Comparison of ENCODE assay signal across 17 cellular contexts in genomic region chr2:37659723-37660122, GRCh38. TPM values are rescaled to one million over a fixed set of nuclear protein-coding genes. Genes with fewer than 3 reads are reported as not detected.
A peak's percentile ranks its signal among the peaks of the same experiment; 100 is the strongest.
DNase-seq lines count a peak whose midpoint lies in the region; ATAC-seq and TF ChIP-seq lines count a peak whose summit lies in the region.
"Had no signal": no experiment of that assay in that cellular context is flagged by ENCODE, and none has a peak within 500 bp of the region (broad histone marks: within the 10 kb centered on the region; RNA-seq: fewer than 3 reads in every experiment).

No MANE protein-coding gene starts in this region.

- no peak overlapping the region for H3K27ac ChIP-seq in CD8-positive, alpha-beta memory T cell (ENCODE audit: low read depth, low read length)
- no peak overlapping the region for H3K27ac ChIP-seq in Karpas-422 (ENCODE audit: low read length)
- H3K27ac ChIP-seq: Peyer's patch, vagina had no signal

- H3K4me1 ChIP-seq in CD8-positive, alpha-beta memory T cell (ENCODE audit: insufficient read depth, low read length): peaks cover 45% of the 10 kb centered on the region
- peaks cover 53% of the 10 kb centered on the region for H3K4me1 ChIP-seq in Karpas-422 (ENCODE audit: low read length)

- H3K27me3 ChIP-seq in CD8-positive, alpha-beta memory T cell (ENCODE audit: insufficient read depth, low read length, poor library complexity, severe bottlenecking): no peaks in the 10 kb centered on the region
- no peaks in the 10 kb centered on the region for H3K27me3 ChIP-seq in Karpas-422 (ENCODE audit: low read length)
- H3K27me3 ChIP-seq: Peyer's patch, vagina had no signal

- H3K9me2 ChIP-seq in Karpas-422 (replicated peaks; ENCODE audit: insufficient read depth, low read length): no peaks in the 10 kb centered on the region

- no peak overlapping the region for H3K4me2 ChIP-seq in Karpas-422 (ENCODE audit: low read depth, low read length, poor library complexity, severe bottlenecking)

- no peak for ATAC-seq in natural killer cell treated with Interleukin-12 subunit alpha and Interleukin-12 subunit beta and Interleukin-15 and Interleukin-18, amount 100 ng/mL, for 72 hours
- no peak for ATAC-seq in GM18867 (IDR thresholded peaks at IDR 0.05; ENCODE audit: unreplicated experiment)
- ATAC-seq in GM21381 (IDR thresholded peaks at IDR 0.05; ENCODE audit: unreplicated experiment): no peak

- POLR2A ChIA-PET in AG04449 (lab: Yijun Ruan, JAX): no interaction called here
- POLR2A ChIA-PET in CD8-positive, alpha-beta memory T cell (lab: Charles Lee): interaction anchor here (1.4 kb wide), 1 partner anchor 12 kb away, joined by 3 read pairs; the partner anchor contains the start of gene CDC42EP3

- no peak overlapping the region for H3K9ac ChIP-seq in Karpas-422 (ENCODE audit: low read length)

- no peak for TF ChIP-seq CTCF in AG04449 (IDR thresholded peaks at IDR 0.05; ENCODE audit: insufficient read depth, low read length, missing control alignments)
- TF ChIP-seq CTCF in chondrocyte (IDR thresholded peaks at IDR 0.05): no peak

- H3K36me3 Mint-ChIP-seq in CD8-positive, alpha-beta memory T cell: peaks cover 4 to 70% (median 21%) of the 10 kb centered on the region in 3 donors
- peaks cover 10% of the 10 kb centered on the region for H3K36me3 Mint-ChIP-seq in chondrocyte (ENCODE audit: low read depth)
- H3K36me3 Mint-ChIP-seq in natural killer cell treated with Interleukin-12 subunit alpha and Interleukin-12 subunit beta and Interleukin-15 and Interleukin-18, amount 100 ng/mL, for 72 hours: peaks cover 5% of the 10 kb centered on the region

- H3K27me3 Mint-ChIP-seq in CD8-positive, alpha-beta memory T cell: no peaks in the 10 kb centered on the region
- no peaks in the 10 kb centered on the region for H3K27me3 Mint-ChIP-seq in chondrocyte (ENCODE audit: low read depth)
- H3K27me3 Mint-ChIP-seq in natural killer cell treated with Interleukin-12 subunit alpha and Interleukin-12 subunit beta and Interleukin-15 and Interleukin-18, amount 100 ng/mL, for 72 hours: no peaks in the 10 kb centered on the region

- peak overlapping the region in 4 of 7 donors; percentile 15 to 59 (median 48) for H3K4me3 Mint-ChIP-seq in CD8-positive, alpha-beta memory T cell
- H3K4me3 Mint-ChIP-seq in chondrocyte (ENCODE audit: unreplicated experiment): no peak overlapping the region
- H3K4me3 Mint-ChIP-seq in natural killer cell treated with Interleukin-12 subunit alpha and Interleukin-12 subunit beta and Interleukin-15 and Interleukin-18, amount 100 ng/mL, for 72 hours: no peak overlapping the region

- H3K9me3 Mint-ChIP-seq in CD8-positive, alpha-beta memory T cell: no peaks in the 10 kb centered on the region
- H3K9me3 Mint-ChIP-seq in chondrocyte (ENCODE audit: low read depth): no peaks in the 10 kb centered on the region
- H3K9me3 Mint-ChIP-seq in natural killer cell treated with Interleukin-12 subunit alpha and Interleukin-12 subunit beta and Interleukin-15 and Interleukin-18, amount 100 ng/mL, for 72 hours: no peaks in the 10 kb centered on the region

- H3K4me1 Mint-ChIP-seq in CD8-positive, alpha-beta memory T cell: peaks cover 93 to 99% (median 96%) of the 10 kb centered on the region in 3 donors
- H3K4me1 Mint-ChIP-seq in chondrocyte (ENCODE audit: low read depth): peaks cover 87% of the 10 kb centered on the region
- peaks cover 67 to 86% of the 10 kb centered on the region in 2 donors for H3K4me1 Mint-ChIP-seq in natural killer cell treated with Interleukin-12 subunit alpha and Interleukin-12 subunit beta and Interleukin-15 and Interleukin-18, amount 100 ng/mL, for 72 hours (ENCODE audit: low read depth in 2 of 2)

- H2AFZ ChIP-seq in Karpas-422 (ENCODE audit: low read length): no peak overlapping the region

- H3K36me3 ChIP-seq in CD8-positive, alpha-beta memory T cell (ENCODE audit: insufficient read depth, low read length): no peaks in the 10 kb centered on the region
- no peaks in the 10 kb centered on the region for H3K36me3 ChIP-seq in Karpas-422 (ENCODE audit: insufficient read depth, low read length)
- H3K36me3 ChIP-seq: Peyer's patch, vagina had no signal

- H3K79me2 ChIP-seq in Karpas-422 (ENCODE audit: low read length): peaks cover 22% of the 10 kb centered on the region; the same call in 1 of the 2 replicates

- CTCF ChIA-PET in AG04449 (lab: Yijun Ruan, JAX): interaction anchor here (1.3 to 6.6 kb wide), 3 partner anchors 176 to 245 kb away, joined by 3 to 40 read pairs (median 11); no protein-coding TSS in a partner anchor
- CTCF ChIA-PET in CD8-positive, alpha-beta memory T cell (lab: Charles Lee): no interaction called here

- H3K4me3 ChIP-seq in AG04449 (ENCODE audit: low read depth, low read length) (peak overlapping the region; percentile 28), Karpas-422 (ENCODE audit: low read length) (no peak overlapping the region)
- H3K4me3 ChIP-seq in CD8-positive, alpha-beta memory T cell (ENCODE audit: low read length): no peak overlapping the region
- H3K4me3 ChIP-seq: Peyer's patch, vagina had no signal

- H4K20me1 ChIP-seq in Karpas-422 (ENCODE audit: insufficient read depth, low read depth, low read length): no peaks in the 10 kb centered on the region

- H3K27ac Mint-ChIP-seq in CD8-positive, alpha-beta memory T cell: peak overlapping the region; percentile 51 to 99 (median 90)
- peak overlapping the region; percentile 37 for H3K27ac Mint-ChIP-seq in chondrocyte (ENCODE audit: unreplicated experiment)
- peak overlapping the region; percentile 57 to 95 for H3K27ac Mint-ChIP-seq in natural killer cell treated with Interleukin-12 subunit alpha and Interleukin-12 subunit beta and Interleukin-15 and Interleukin-18, amount 100 ng/mL, for 72 hours

- H3K9me3 ChIP-seq in CD8-positive, alpha-beta memory T cell (ENCODE audit: low read length): no peaks in the 10 kb centered on the region
- H3K9me3 ChIP-seq in Karpas-422 (ENCODE audit: low read length): no peaks in the 10 kb centered on the region
- H3K9me3 ChIP-seq: Peyer's patch, vagina had no signal

- DNase-seq in AG04449 (ENCODE audit: low read depth, low spot score) (no peak), chondrocyte (ENCODE audit: low spot score) (no peak), Karpas-422 (no peak), NCI-H510A treated with DMSO at 0.1 percent for 48 hours (lab: John Stamatoyannopoulos, UW) (no peak)
- DNase-seq in CD8-positive, alpha-beta memory T cell: no peak
- no peak for DNase-seq in natural killer cell treated with Interleukin-12 subunit alpha and Interleukin-12 subunit beta and Interleukin-15 and Interleukin-18, amount 100 ng/mL, for 72 hours (ENCODE audit: low spot score)
- DNase-seq: amniotic stem cell; C1 segment of cervical spinal cord; dermis blood vessel endothelial cell; NCI-H1694 treated with DMSO at 0.1 percent for 48 hours; NCI-H510A; Peyer's patch; stimulated activated CD4-positive, alpha-beta T cell treated with anti-CD3 and anti-CD28 coated beads, Interleukin-2, amount 100 ng/mL, for 48 hours; T-helper 1 cell had no signal

RNA-seq across cellular contexts. Expression of gene CDC42EP3, which starts 11.7 kb away (rescaled TPM):
- 10 to 100 TPM; 37.1 to 39.1 TPM for total RNA-seq in CD8-positive, alpha-beta memory T cell
- polyA plus RNA-seq in CD8-positive, alpha-beta memory T cell: 141 TPM
- 60.3 to 97.8 TPM (median 91.2 TPM) in 3 replicates for total RNA-seq in chondrocyte
- total RNA-seq in natural killer cell treated with Interleukin-12 subunit alpha and Interleukin-12 subunit beta and Interleukin-15 and Interleukin-18, amount 100 ng/mL, for 72 hours: 10 to 100 TPM; 36.0 to 40.1 TPM
- 10.7 and 12.5 TPM in 2 replicates for total RNA-seq in Karpas-422 (2014; rRNA removed; shearing (Covaris generic); ENCODE audit: low replicate concordance)

Comparison
In these comparisons a context has a peak if more than half of its experiments do, and no peak if none do; other contexts are left out.
1. H3K27ac Mint-ChIP-seq: peak in every context shown above with its lines; median percentile 90 in CD8-positive, alpha-beta memory T cell; 76 in natural killer cell treated with Interleukin-12 subunit alpha and Interleukin-12 subunit beta and Interleukin-15 and Interleukin-18, amount 100 ng/mL, for 72 hours; 37 in chondrocyte.
2. H3K4me3 Mint-ChIP-seq: peak in CD8-positive, alpha-beta memory T cell (4 of 7); none in chondrocyte (single experiment) and natural killer cell treated with Interleukin-12 subunit alpha and Interleukin-12 subunit beta and Interleukin-15 and Interleukin-18, amount 100 ng/mL, for 72 hours (single experiment).